In genomic region chr9:129193655-129194054, GRCh38 we compare ENCODE assay signal across 30 cellular contexts.
"Had no signal": no experiment of that assay in that cellular context is flagged by ENCODE, and none has a peak within 500 bp of the region (broad histone marks: within the 10 kb centered on the region; RNA-seq: fewer than 3 reads in every experiment).

No MANE protein-coding gene starts in this region.

- H3K36me3 Mint-ChIP-seq: activated naive CD4-positive, alpha-beta T cell treated with anti-CD3 and anti-CD28 coated beads, Interleukin-2, amount 10 ng/mL, durations not matched to agents 7 days and 5 days; activated naive CD4-positive, alpha-beta T cell treated with anti-CD3 and anti-CD28 coated beads, Interleukin-2, amount 50 U/mL, for 72 hours; activated naive CD8-positive, alpha-beta T cell treated with anti-CD3 and anti-CD28 coated beads, Interleukin-2, amount 10 ng/mL, durations not matched to agents 7 days and 5 days had no signal

- H3K27ac ChIP-seq: ascending aorta, breast epithelium, cardiac muscle cell, colonic mucosa, epithelial cell of prostate, esophagus squamous epithelium, gastroesophageal sphincter, heart right ventricle had no signal

- FAIRE-seq: endometrium, endothelial cell of umbilical vein had no signal

- H3K27me3 ChIP-seq: ascending aorta, breast epithelium, cardiac muscle cell, colonic mucosa, gastroesophageal sphincter had no signal

- DNase-seq: activated CD4-positive, alpha-beta memory T cell treated with anti-CD3 and anti-CD28 coated beads, Interleukin-2, amount 10 ng/mL, durations not matched to agents 7 days and 5 days; activated CD4-positive, alpha-beta T cell treated with anti-CD3 and anti-CD28 coated beads for 1 hour; activated CD4-positive, alpha-beta T cell treated with anti-CD3 and anti-CD28 coated beads for 4 hours; activated CD4-positive, alpha-beta T cell treated with anti-CD3 and anti-CD28 coated beads, Interleukin-2, amount 10 ng/mL, durations not matched to agents 7 days and 5 days; activated CD4-positive, alpha-beta T cell treated with anti-CD3 and anti-CD28 coated beads, Interleukin-2, amount 50 U/mL, for 4 hours; activated CD8-positive, alpha-beta memory T cell treated with anti-CD3 and anti-CD28 coated beads, Interleukin-2, amount 50 U/mL, for 48 hours; activated gamma-delta T cell; activated naive CD4-positive, alpha-beta T cell; activated naive CD4-positive, alpha-beta T cell treated with anti-CD3 and anti-CD28 coated beads, Interleukin-2, amount 10 ng/mL, durations not matched to agents 7 days and 5 days; activated naive CD8-positive, alpha-beta T cell treated with anti-CD3 and anti-CD28 coated beads, Interleukin-2, amount 10 ng/mL, durations not matched to agents 7 days and 5 days; activated T-cell treated with anti-CD3 and anti-CD28 coated beads for 4 hours; activated T-cell treated with anti-CD3 and anti-CD28 coated beads, Interleukin-2, amount 50 U/mL, for 24 hours; activated T-cell treated with anti-CD3 and anti-CD28 coated beads, Interleukin-2, amount 50 U/mL, for 72 hours; central memory CD4-positive, alpha-beta T cell; cerebellar nuclear complex; colonic mucosa; effector CD8-positive, alpha-beta T cell; esophagus squamous epithelium; foreskin melanocyte; heart right ventricle; T-helper 2 cell had no signal

- ATAC-seq: activated naive CD4-positive, alpha-beta T cell treated with anti-CD3 and anti-CD28 coated beads, Interleukin-2, amount 50 U/mL, for 72 hours; activated T-cell treated with anti-CD3 and anti-CD28 coated beads, Interleukin-2, amount 50 U/mL, for 72 hours; gastroesophageal sphincter; heart right ventricle had no signal

- H3K4me1 Mint-ChIP-seq: activated CD4-positive, alpha-beta memory T cell treated with anti-CD3 and anti-CD28 coated beads, Interleukin-2, amount 10 ng/mL, durations not matched to agents 7 days and 5 days; activated naive CD4-positive, alpha-beta T cell treated with anti-CD3 and anti-CD28 coated beads, Interleukin-2, amount 10 ng/mL, durations not matched to agents 7 days and 5 days; activated naive CD8-positive, alpha-beta T cell treated with anti-CD3 and anti-CD28 coated beads, Interleukin-2, amount 10 ng/mL, durations not matched to agents 7 days and 5 days had no signal

- H3K4me3 ChIP-seq: ascending aorta, breast epithelium, cardiac muscle cell, colonic mucosa, esophagus squamous epithelium, gastroesophageal sphincter, heart right ventricle had no signal

- H3K9me3 ChIP-seq: ascending aorta, breast epithelium, colonic mucosa had no signal

- H3K27ac Mint-ChIP-seq: activated CD4-positive, alpha-beta memory T cell treated with anti-CD3 and anti-CD28 coated beads, Interleukin-2, amount 10 ng/mL, durations not matched to agents 7 days and 5 days; activated CD4-positive, alpha-beta T cell treated with anti-CD3 and anti-CD28 coated beads, Interleukin-2, amount 10 ng/mL, durations not matched to agents 7 days and 5 days; activated naive CD4-positive, alpha-beta T cell treated with anti-CD3 and anti-CD28 coated beads, Interleukin-2, amount 10 ng/mL, durations not matched to agents 7 days and 5 days; activated naive CD8-positive, alpha-beta T cell treated with anti-CD3 and anti-CD28 coated beads, Interleukin-2, amount 10 ng/mL, durations not matched to agents 7 days and 5 days; activated T-cell treated with anti-CD3 and anti-CD28 coated beads, Interleukin-2, amount 50 U/mL, for 24 hours; activated T-cell treated with anti-CD3 and anti-CD28 coated beads, Interleukin-2, amount 50 U/mL, for 72 hours had no signal

- H3K4me1 ChIP-seq: breast epithelium, colonic mucosa had no signal

- H3K36me3 ChIP-seq: ascending aorta, breast epithelium, cardiac muscle cell, colonic mucosa, esophagus squamous epithelium, gastroesophageal sphincter, heart right ventricle had no signal

- H3K4me3 Mint-ChIP-seq: activated CD4-positive, alpha-beta memory T cell treated with anti-CD3 and anti-CD28 coated beads, Interleukin-2, amount 10 ng/mL, durations not matched to agents 7 days and 5 days; activated CD4-positive, alpha-beta T cell treated with anti-CD3 and anti-CD28 coated beads, Interleukin-2, amount 10 ng/mL, durations not matched to agents 7 days and 5 days; activated naive CD4-positive, alpha-beta T cell treated with anti-CD3 and anti-CD28 coated beads, Interleukin-2, amount 10 ng/mL, durations not matched to agents 7 days and 5 days; activated naive CD8-positive, alpha-beta T cell treated with anti-CD3 and anti-CD28 coated beads, Interleukin-2, amount 10 ng/mL, durations not matched to agents 7 days and 5 days; activated T-cell treated with anti-CD3 and anti-CD28 coated beads, Interleukin-2, amount 50 U/mL, for 24 hours; activated T-cell treated with anti-CD3 and anti-CD28 coated beads, Interleukin-2, amount 50 U/mL, for 72 hours; brain had no signal

- H3K9me3 Mint-ChIP-seq: activated naive CD4-positive, alpha-beta T cell treated with anti-CD3 and anti-CD28 coated beads, Interleukin-2, amount 10 ng/mL, durations not matched to agents 7 days and 5 days; activated T-cell treated with anti-CD3 and anti-CD28 coated beads, Interleukin-2, amount 50 U/mL, for 24 hours; activated T-cell treated with anti-CD3 and anti-CD28 coated beads, Interleukin-2, amount 50 U/mL, for 72 hours had no signal
